Comparison of ENCODE assay signal across 1 cellular context in the genomic region with DNA sequence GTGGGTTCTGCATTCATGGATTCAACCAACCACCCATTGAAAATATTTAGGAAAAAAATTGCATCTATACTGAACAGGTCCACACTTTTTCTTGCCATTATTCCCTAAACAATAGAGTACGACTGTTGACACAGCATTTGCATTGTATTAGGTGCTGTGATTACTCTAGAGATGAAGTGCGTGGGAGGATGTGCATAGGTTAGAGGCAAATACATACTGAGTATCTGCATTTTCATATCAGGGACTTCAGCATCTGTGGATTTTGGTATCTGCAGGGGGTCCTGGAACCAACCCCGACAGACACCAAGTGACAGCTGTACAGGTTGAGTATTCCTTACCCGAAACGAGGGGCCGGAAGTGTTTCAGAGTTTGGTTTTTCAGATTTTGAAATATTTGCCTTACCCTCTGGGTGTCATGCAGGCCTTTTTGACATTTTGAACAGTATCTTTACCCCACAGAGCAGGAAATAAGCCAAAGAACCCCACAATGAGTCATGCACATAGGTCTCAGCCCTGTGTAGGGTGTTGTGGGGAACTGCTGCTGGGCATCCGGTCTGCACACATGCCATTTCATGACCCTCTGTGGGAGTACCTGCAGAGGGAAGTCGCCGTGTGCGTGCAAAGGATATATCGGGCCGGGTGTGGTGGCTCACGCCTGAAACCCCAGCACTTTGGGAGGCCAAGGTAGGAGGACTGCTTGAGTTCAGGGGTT.
TF ChIP-seq lines count a peak whose summit lies in the region.

No MANE protein-coding gene starts in this region.

TF ChIP-seq in GM12878, 131 proteins besides CTCF, POLR2A, EP300 and RAD21 (continued from another document):
- TF ChIP-seq, protein P1, sequence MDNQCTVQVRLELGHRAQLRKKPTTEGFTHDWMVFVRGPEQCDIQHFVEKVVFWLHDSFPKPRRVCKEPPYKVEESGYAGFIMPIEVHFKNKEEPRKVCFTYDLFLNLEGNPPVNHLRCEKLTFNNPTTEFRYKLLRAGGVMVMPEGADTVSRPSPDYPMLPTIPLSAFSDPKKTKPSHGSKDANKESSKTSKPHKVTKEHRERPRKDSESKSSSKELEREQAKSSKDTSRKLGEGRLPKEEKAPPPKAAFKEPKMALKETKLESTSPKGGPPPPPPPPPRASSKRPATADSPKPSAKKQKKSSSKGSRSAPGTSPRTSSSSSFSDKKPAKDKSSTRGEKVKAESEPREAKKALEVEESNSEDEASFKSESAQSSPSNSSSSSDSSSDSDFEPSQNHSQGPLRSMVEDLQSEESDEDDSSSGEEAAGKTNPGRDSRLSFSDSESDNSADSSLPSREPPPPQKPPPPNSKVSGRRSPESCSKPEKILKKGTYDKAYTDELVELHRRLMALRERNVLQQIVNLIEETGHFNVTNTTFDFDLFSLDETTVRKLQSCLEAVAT (IDR thresholded peaks at IDR 0.05), result no peak
- TF ChIP-seq TCF7 (IDR thresholded peaks at IDR 0.05; ENCODE audit: borderline replicate concordance) (no peak), ZNF217 (IDR thresholded peaks at IDR 0.05) (no peak), ZNF207 (IDR thresholded peaks at IDR 0.05; ENCODE audit: borderline replicate concordance) (no peak), MEF2A (IDR thresholded peaks at IDR 0.05; ENCODE audit: insufficient read depth, low read depth, low read length) (no peak)
